Comparison of ENCODE assay signal across 8 cellular contexts in genomic region chr9:106420511-106420944, GRCh38.
A peak's percentile ranks its signal among the peaks of the same experiment; 100 is the strongest.
DNase-seq lines count a peak whose midpoint lies in the region; ATAC-seq and TF ChIP-seq lines count a peak whose summit lies in the region.

No MANE protein-coding gene starts in this region.

- ATAC-seq in GM21367 (IDR thresholded peaks at IDR 0.05; ENCODE audit: unreplicated experiment) = peak; percentile 56
- ATAC-seq in HG03460 (IDR thresholded peaks at IDR 0.05; ENCODE audit: unreplicated experiment) = peak; percentile 82
- no peak for ATAC-seq in Right ventricle myocardium inferior

- no peak overlapping the region for H3K4me3 ChIP-seq in epithelial cell of esophagus (ENCODE audit: low read length)

- peak; percentile 86 for DNase-seq in GDM1 (lab: John Stamatoyannopoulos, UW)
- peak; percentile 52 for DNase-seq in epithelial cell of esophagus (ENCODE audit: low read depth)
- DNase-seq in Right ventricle myocardium inferior (ENCODE audit: missing footprints) = no peak
- no peak for DNase-seq in OCI-M2 (lab: John Stamatoyannopoulos, UW; ENCODE audit: unreplicated experiment)
- no peak for DNase-seq in activated CD8-positive, alpha-beta memory T cell treated with anti-CD3 and anti-CD28 coated beads, Interleukin-2, amount 50 U/mL, for 4 hours
- DNase-seq in NCI-H82 (lab: John Stamatoyannopoulos, UW) = no peak

- no peak for TF ChIP-seq CTCF in epithelial cell of esophagus (IDR thresholded peaks at IDR 0.05; ENCODE audit: insufficient read depth, low read depth, low read length, missing control alignments)

- intact Hi-C loops in Right ventricle myocardium inferior (cut with DNase I) = no loop called here

Comparison
In these comparisons a context has a peak if more than half of its experiments do, and no peak if none do; other contexts are left out.
1. DNase-seq: peak in GDM1 (single experiment) and epithelial cell of esophagus (single experiment); none in Right ventricle myocardium inferior (single experiment), OCI-M2 (single experiment), activated CD8-positive, alpha-beta memory T cell treated with anti-CD3 and anti-CD28 coated beads, Interleukin-2, amount 50 U/mL, for 4 hours (single experiment) and NCI-H82 (single experiment).